ENCODE assay signal across 1 cellular context in the genomic region with DNA sequence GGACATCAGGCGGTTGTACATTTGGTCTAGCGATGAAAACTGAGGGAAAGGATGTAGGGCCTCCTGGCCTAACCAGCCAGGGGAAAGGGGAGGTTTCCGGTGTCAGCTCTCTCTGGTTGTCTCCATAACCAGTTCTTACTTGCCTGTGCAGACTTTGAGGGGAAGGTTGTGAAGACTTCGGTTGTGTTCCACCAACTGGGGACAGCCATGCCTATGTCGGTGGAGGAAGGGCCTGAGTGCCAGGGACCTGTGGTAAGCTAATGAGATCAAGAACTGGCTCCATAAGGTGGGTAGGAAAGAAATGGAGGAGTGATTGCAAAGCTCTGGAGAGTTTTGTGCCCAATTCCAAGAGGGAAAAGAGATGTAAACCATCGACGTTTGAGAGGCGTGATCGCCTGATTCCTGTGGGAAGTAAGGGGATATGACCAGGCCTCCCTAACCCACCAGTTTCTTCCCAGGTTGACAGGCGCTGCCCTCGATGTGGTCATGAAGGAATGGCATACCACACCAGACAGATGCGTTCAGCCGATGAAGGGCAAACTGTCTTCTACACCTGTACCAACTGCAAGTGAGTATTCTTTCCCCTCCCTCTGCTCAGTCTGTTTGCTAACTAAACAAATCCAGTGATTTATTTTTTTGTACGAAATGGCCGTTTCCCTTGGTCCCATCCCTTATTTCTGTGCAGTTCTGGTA.
TF ChIP-seq lines count a peak whose summit lies in the region.

No MANE protein-coding gene starts in this region.

TF ChIP-seq in GM12878, 131 proteins besides CTCF, POLR2A, EP300 and RAD21 (continues in another document):
- TF ChIP-seq NR2C1 (IDR thresholded peaks at IDR 0.05), result no peak
- no peak for TF ChIP-seq YBX1 (IDR thresholded peaks at IDR 0.05)
- TF ChIP-seq ZNF384 (IDR thresholded peaks at IDR 0.05; ENCODE audit: borderline replicate concordance, low read depth, low read length), result no peak
- no peak for TF ChIP-seq SUZ12 (IDR thresholded peaks at IDR 0.05; ENCODE audit: unreplicated experiment)
- TF ChIP-seq NFIC (IDR thresholded peaks at IDR 0.05; ENCODE audit: low read depth, low read length), result no peak
- TF ChIP-seq CBFB (IDR thresholded peaks at IDR 0.05; ENCODE audit: low read depth), result no peak
- TF ChIP-seq ZNF24 (IDR thresholded peaks at IDR 0.05), result no peak
- no peak for TF ChIP-seq PAX5 (IDR thresholded peaks at IDR 0.05; ENCODE audit: borderline replicate concordance, low read depth, low read length)
- TF ChIP-seq, protein P1, sequence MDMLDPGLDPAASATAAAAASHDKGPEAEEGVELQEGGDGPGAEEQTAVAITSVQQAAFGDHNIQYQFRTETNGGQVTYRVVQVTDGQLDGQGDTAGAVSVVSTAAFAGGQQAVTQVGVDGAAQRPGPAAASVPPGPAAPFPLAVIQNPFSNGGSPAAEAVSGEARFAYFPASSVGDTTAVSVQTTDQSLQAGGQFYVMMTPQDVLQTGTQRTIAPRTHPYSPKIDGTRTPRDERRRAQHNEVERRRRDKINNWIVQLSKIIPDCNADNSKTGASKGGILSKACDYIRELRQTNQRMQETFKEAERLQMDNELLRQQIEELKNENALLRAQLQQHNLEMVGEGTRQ (IDR thresholded peaks at IDR 0.05; ENCODE audit: borderline replicate concordance, low read depth, low read length), result no peak
- no peak for TF ChIP-seq TBL1XR1 (IDR thresholded peaks at IDR 0.05; ENCODE audit: low read depth, low read length)
- TF ChIP-seq HDAC2 (IDR thresholded peaks at IDR 0.05), result no peak
- 0 out of 2 replicates have a peak, but pooled peaks have one; percentile 25 for TF ChIP-seq BACH1 (IDR thresholded peaks at IDR 0.05; ENCODE audit: borderline replicate concordance)
- TF ChIP-seq, protein P2, sequence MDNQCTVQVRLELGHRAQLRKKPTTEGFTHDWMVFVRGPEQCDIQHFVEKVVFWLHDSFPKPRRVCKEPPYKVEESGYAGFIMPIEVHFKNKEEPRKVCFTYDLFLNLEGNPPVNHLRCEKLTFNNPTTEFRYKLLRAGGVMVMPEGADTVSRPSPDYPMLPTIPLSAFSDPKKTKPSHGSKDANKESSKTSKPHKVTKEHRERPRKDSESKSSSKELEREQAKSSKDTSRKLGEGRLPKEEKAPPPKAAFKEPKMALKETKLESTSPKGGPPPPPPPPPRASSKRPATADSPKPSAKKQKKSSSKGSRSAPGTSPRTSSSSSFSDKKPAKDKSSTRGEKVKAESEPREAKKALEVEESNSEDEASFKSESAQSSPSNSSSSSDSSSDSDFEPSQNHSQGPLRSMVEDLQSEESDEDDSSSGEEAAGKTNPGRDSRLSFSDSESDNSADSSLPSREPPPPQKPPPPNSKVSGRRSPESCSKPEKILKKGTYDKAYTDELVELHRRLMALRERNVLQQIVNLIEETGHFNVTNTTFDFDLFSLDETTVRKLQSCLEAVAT (IDR thresholded peaks at IDR 0.05), result peak; percentile 87
- no peak for TF ChIP-seq ASH2L (IDR thresholded peaks at IDR 0.05; ENCODE audit: borderline replicate concordance, low read depth)
- TF ChIP-seq, protein P3, sequence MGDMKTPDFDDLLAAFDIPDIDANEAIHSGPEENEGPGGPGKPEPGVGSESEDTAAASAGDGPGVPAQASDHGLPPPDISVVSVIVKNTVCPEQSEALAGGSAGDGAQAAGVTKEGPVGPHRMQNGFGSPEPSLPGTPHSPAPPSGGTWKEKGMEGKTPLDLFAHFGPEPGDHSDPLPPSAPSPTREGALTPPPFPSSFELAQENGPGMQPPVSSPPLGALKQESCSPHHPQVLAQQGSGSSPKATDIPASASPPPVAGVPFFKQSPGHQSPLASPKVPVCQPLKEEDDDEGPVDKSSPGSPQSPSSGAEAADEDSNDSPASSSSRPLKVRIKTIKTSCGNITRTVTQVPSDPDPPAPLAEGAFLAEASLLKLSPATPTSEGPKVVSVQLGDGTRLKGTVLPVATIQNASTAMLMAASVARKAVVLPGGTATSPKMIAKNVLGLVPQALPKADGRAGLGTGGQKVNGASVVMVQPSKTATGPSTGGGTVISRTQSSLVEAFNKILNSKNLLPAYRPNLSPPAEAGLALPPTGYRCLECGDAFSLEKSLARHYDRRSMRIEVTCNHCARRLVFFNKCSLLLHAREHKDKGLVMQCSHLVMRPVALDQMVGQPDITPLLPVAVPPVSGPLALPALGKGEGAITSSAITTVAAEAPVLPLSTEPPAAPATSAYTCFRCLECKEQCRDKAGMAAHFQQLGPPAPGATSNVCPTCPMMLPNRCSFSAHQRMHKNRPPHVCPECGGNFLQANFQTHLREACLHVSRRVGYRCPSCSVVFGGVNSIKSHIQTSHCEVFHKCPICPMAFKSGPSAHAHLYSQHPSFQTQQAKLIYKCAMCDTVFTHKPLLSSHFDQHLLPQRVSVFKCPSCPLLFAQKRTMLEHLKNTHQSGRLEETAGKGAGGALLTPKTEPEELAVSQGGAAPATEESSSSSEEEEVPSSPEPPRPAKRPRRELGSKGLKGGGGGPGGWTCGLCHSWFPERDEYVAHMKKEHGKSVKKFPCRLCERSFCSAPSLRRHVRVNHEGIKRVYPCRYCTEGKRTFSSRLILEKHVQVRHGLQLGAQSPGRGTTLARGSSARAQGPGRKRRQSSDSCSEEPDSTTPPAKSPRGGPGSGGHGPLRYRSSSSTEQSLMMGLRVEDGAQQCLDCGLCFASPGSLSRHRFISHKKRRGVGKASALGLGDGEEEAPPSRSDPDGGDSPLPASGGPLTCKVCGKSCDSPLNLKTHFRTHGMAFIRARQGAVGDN (IDR thresholded peaks at IDR 0.05), result 0 out of 2 replicates have a peak, but pooled peaks have one; percentile 7
- no peak for TF ChIP-seq MYC (IDR thresholded peaks at IDR 0.05; ENCODE audit: insufficient read depth, insufficient read length, insufficient replicate concordance, low read length, severe bottlenecking)
- TF ChIP-seq, protein P4, sequence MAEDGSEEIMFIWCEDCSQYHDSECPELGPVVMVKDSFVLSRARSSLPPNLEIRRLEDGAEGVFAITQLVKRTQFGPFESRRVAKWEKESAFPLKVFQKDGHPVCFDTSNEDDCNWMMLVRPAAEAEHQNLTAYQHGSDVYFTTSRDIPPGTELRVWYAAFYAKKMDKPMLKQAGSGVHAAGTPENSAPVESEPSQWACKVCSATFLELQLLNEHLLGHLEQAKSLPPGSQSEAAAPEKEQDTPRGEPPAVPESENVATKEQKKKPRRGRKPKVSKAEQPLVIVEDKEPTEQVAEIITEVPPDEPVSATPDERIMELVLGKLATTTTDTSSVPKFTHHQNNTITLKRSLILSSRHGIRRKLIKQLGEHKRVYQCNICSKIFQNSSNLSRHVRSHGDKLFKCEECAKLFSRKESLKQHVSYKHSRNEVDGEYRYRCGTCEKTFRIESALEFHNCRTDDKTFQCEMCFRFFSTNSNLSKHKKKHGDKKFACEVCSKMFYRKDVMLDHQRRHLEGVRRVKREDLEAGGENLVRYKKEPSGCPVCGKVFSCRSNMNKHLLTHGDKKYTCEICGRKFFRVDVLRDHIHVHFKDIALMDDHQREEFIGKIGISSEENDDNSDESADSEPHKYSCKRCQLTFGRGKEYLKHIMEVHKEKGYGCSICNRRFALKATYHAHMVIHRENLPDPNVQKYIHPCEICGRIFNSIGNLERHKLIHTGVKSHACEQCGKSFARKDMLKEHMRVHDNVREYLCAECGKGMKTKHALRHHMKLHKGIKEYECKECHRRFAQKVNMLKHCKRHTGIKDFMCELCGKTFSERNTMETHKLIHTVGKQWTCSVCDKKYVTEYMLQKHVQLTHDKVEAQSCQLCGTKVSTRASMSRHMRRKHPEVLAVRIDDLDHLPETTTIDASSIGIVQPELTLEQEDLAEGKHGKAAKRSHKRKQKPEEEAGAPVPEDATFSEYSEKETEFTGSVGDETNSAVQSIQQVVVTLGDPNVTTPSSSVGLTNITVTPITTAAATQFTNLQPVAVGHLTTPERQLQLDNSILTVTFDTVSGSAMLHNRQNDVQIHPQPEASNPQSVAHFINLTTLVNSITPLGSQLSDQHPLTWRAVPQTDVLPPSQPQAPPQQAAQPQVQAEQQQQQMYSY (CRISPR knock-in tag; IDR thresholded peaks at IDR 0.05), result no peak
- no peak for TF ChIP-seq RAD51 (IDR thresholded peaks at IDR 0.05)
- no peak for TF ChIP-seq SREBF2 (IDR thresholded peaks at IDR 0.05; ENCODE audit: low read length)
- TF ChIP-seq CBX5 (IDR thresholded peaks at IDR 0.05; ENCODE audit: low read depth), result no peak
- no peak for TF ChIP-seq JUNB (IDR thresholded peaks at IDR 0.05)
- TF ChIP-seq ZNF274 (IDR thresholded peaks at IDR 0.05; ENCODE audit: insufficient read depth, insufficient read length), result no peak
- TF ChIP-seq, protein P5, sequence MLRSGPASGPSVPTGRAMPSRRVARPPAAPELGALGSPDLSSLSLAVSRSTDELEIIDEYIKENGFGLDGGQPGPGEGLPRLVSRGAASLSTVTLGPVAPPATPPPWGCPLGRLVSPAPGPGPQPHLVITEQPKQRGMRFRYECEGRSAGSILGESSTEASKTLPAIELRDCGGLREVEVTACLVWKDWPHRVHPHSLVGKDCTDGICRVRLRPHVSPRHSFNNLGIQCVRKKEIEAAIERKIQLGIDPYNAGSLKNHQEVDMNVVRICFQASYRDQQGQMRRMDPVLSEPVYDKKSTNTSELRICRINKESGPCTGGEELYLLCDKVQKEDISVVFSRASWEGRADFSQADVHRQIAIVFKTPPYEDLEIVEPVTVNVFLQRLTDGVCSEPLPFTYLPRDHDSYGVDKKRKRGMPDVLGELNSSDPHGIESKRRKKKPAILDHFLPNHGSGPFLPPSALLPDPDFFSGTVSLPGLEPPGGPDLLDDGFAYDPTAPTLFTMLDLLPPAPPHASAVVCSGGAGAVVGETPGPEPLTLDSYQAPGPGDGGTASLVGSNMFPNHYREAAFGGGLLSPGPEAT (IDR thresholded peaks at IDR 0.05; ENCODE audit: low read depth), result no peak
- peak; percentile 55; the same call in 1 of the 2 replicates for TF ChIP-seq HDGF (IDR thresholded peaks at IDR 0.05)
- TF ChIP-seq RCOR1 (conservative IDR thresholded peaks at IDR 0.05; ENCODE audit: low read depth, low read length), result no peak
- no peak for TF ChIP-seq EED (IDR thresholded peaks at IDR 0.05; ENCODE audit: low read depth)
- TF ChIP-seq SRF (IDR thresholded peaks at IDR 0.05; ENCODE audit: low read depth in 2 of 2, low read length in 2 of 2), result no peak
- TF ChIP-seq, protein P6, sequence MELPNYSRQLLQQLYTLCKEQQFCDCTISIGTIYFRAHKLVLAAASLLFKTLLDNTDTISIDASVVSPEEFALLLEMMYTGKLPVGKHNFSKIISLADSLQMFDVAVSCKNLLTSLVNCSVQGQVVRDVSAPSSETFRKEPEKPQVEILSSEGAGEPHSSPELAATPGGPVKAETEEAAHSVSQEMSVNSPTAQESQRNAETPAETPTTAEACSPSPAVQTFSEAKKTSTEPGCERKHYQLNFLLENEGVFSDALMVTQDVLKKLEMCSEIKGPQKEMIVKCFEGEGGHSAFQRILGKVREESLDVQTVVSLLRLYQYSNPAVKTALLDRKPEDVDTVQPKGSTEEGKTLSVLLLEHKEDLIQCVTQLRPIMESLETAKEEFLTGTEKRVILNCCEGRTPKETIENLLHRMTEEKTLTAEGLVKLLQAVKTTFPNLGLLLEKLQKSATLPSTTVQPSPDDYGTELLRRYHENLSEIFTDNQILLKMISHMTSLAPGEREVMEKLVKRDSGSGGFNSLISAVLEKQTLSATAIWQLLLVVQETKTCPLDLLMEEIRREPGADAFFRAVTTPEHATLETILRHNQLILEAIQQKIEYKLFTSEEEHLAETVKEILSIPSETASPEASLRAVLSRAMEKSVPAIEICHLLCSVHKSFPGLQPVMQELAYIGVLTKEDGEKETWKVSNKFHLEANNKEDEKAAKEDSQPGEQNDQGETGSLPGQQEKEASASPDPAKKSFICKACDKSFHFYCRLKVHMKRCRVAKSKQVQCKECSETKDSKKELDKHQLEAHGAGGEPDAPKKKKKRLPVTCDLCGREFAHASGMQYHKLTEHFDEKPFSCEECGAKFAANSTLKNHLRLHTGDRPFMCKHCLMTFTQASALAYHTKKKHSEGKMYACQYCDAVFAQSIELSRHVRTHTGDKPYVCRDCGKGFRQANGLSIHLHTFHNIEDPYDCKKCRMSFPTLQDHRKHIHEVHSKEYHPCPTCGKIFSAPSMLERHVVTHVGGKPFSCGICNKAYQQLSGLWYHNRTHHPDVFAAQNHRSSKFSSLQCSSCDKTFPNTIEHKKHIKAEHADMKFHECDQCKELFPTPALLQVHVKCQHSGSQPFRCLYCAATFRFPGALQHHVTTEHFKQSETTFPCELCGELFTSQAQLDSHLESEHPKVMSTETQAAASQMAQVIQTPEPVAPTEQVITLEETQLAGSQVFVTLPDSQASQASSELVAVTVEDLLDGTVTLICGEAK (IDR thresholded peaks at IDR 0.05; ENCODE audit: borderline replicate concordance), result no peak
- TF ChIP-seq, protein P7, sequence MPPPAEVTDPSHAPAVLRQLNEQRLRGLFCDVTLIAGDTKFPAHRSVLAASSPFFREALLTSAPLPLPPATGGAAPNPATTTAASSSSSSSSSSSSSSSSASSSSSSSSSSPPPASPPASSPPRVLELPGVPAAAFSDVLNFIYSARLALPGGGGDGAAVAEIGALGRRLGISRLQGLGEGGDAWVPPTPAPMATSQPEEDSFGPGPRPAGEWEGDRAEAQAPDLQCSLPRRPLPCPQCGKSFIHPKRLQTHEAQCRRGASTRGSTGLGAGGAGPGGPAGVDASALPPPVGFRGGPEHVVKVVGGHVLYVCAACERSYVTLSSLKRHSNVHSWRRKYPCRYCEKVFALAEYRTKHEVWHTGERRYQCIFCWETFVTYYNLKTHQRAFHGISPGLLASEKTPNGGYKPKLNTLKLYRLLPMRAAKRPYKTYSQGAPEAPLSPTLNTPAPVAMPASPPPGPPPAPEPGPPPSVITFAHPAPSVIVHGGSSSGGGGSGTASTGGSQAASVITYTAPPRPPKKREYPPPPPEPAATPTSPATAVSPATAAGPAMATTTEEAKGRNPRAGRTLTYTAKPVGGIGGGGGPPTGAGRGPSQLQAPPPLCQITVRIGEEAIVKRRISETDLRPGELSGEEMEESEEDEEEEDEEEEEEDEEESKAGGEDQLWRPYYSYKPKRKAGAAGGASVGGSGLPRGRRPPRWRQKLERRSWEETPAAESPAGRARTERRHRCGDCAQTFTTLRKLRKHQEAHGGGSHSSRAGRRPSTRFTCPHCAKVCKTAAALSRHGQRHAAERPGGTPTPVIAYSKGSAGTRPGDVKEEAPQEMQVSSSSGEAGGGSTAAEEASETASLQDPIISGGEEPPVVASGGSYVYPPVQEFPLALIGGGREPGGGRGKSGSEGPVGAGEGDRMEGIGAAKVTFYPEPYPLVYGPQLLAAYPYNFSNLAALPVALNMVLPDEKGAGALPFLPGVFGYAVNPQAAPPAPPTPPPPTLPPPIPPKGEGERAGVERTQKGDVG (CRISPR knock-in tag; IDR thresholded peaks at IDR 0.05), result no peak
- no peak for TF ChIP-seq CBX3 (IDR thresholded peaks at IDR 0.05; ENCODE audit: borderline replicate concordance, low read depth)
- no peak for TF ChIP-seq LARP7 (IDR thresholded peaks at IDR 0.05)
- TF ChIP-seq, protein P8, sequence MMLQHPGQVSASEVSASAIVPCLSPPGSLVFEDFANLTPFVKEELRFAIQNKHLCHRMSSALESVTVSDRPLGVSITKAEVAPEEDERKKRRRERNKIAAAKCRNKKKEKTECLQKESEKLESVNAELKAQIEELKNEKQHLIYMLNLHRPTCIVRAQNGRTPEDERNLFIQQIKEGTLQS (IDR thresholded peaks at IDR 0.05; ENCODE audit: borderline replicate concordance, extremely low read depth, low read depth, low read length), result no peak
